In the genomic region with DNA sequence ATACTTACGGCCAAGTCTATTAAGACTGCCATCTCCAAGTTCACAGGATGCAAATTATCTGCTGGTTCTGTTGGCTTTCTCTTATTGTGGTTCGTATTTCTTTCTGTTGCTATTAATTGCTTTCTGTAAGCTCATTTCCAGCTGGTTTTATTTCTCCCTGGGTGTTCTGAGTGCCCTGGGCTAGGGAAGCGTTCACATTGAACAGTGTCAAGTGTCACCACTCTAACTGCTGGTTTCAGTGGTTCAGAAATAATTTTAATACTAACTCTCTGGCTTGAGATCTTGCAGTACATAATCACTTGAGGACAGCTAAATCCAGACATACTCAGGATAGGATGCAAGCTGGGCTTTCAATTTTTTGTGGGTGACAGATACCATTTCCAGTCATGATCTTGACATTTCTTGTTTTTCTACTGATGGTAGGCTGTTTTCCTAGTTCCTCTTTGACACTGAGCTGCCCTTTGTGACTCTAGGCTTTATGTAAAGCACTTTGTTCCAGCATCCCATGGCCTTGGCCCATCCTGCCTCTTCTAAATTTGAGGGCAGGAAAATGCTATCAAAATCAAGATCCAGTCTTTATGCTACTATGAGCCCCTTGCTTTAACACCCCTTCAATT, we compare ENCODE assay signal across 29 cellular contexts.
DNase-seq lines count a peak whose midpoint lies in the region; ATAC-seq lines count a peak whose summit lies in the region.
"Had no signal": no experiment of that assay in that cellular context is flagged by ENCODE, and none has a peak within 500 bp of the region (broad histone marks: within the 10 kb centered on the region; RNA-seq: fewer than 3 reads in every experiment).

No MANE protein-coding gene starts in this region.

- peak overlapping the region; percentile 5 for H3K27ac Mint-ChIP-seq in stimulated activated effector memory CD8-positive, alpha-beta T cell treated with anti-CD3 and anti-CD28 coated beads, Interleukin-12 subunit alpha, Interleukin-12 subunit beta, amount 100 ng/mL, for 72 hours
- H3K27ac Mint-ChIP-seq: activated CD8-positive, alpha-beta T cell treated with anti-CD3 and anti-CD28 coated beads for 36 hours; activated naive CD8-positive, alpha-beta T cell treated with anti-CD3 and anti-CD28 coated beads, Interleukin-2, amount 10 ng/mL, durations not matched to agents 7 days and 5 days; endodermal cell had no signal

- no peaks in the 10 kb centered on the region for H3K9me3 Mint-ChIP-seq in stimulated activated effector memory CD8-positive, alpha-beta T cell treated with anti-CD3 and anti-CD28 coated beads, Interleukin-12 subunit alpha, Interleukin-12 subunit beta, amount 100 ng/mL, for 72 hours
- H3K9me3 Mint-ChIP-seq: activated CD8-positive, alpha-beta T cell treated with anti-CD3 and anti-CD28 coated beads for 36 hours; activated naive CD8-positive, alpha-beta T cell treated with anti-CD3 and anti-CD28 coated beads, Interleukin-2, amount 10 ng/mL, durations not matched to agents 7 days and 5 days; CD14-positive monocyte; endodermal cell; IgD-negative memory B cell; neural crest cell had no signal

- peak; percentile 5 for DNase-seq in NCI-H510A treated with DMSO at 0.1 percent for 48 hours (lab: John Stamatoyannopoulos, UW)
- DNase-seq in NCI-H510A (lab: John Stamatoyannopoulos, UW) = no peak
- peak; percentile 67 for DNase-seq in NCI-H146 treated with DMSO at 0.1 percent for 48 hours (lab: John Stamatoyannopoulos, UW; ENCODE audit: unreplicated experiment)
- peak; percentile 78 for DNase-seq in NCI-H69 (lab: John Stamatoyannopoulos, UW)
- DNase-seq in stimulated activated effector memory CD8-positive, alpha-beta T cell treated with anti-CD3 and anti-CD28 coated beads, Interleukin-12 subunit alpha, Interleukin-12 subunit beta, amount 100 ng/mL, for 72 hours (ENCODE audit: low spot score in 2 of 2) = no peak
- no peak for DNase-seq in COLO829 (ENCODE audit: low spot score)
- DNase-seq in stimulated activated CD4-positive, alpha-beta T cell treated with anti-CD3 and anti-CD28 coated beads, Interleukin-4, amount 100 ng/mL, for 24 hours = no peak
- DNase-seq: activated CD8-positive, alpha-beta T cell treated with anti-CD3 and anti-CD28 coated beads for 36 hours; activated effector memory CD4-positive, alpha-beta T cell treated with Interleukin-2 at 50 U/mL for 16 hours; activated naive CD8-positive, alpha-beta T cell treated with anti-CD3 and anti-CD28 coated beads, Interleukin-2, amount 10 ng/mL, durations not matched to agents 7 days and 5 days; activated T-cell treated with anti-CD3 and anti-CD28 coated beads for 4 hours; caudate nucleus; cortex of kidney; endodermal cell; foreskin keratinocyte; H7; heart right ventricle; lower lobe of right lung; NCI-H1092 treated with DMSO at 0.1 percent for 48 hours; NCI-H2081 treated with DMSO at 0.1 percent for 48 hours; NCI-H774; OCI-M1; stimulated activated CD4-positive, alpha-beta T cell treated with anti-CD3 and anti-CD28 coated beads, Interleukin-4, amount 100 ng/mL, for 1 hour; stimulated activated naive CD4-positive, alpha-beta T cell; T-helper 2 cell had no signal

- no peaks in the 10 kb centered on the region for H3K4me1 Mint-ChIP-seq in stimulated activated effector memory CD8-positive, alpha-beta T cell treated with anti-CD3 and anti-CD28 coated beads, Interleukin-12 subunit alpha, Interleukin-12 subunit beta, amount 100 ng/mL, for 72 hours
- H3K4me1 Mint-ChIP-seq: activated naive CD8-positive, alpha-beta T cell treated with anti-CD3 and anti-CD28 coated beads, Interleukin-2, amount 10 ng/mL, durations not matched to agents 7 days and 5 days; CD14-positive monocyte; endodermal cell had no signal

- H3K4me3 Mint-ChIP-seq in stimulated activated effector memory CD8-positive, alpha-beta T cell treated with anti-CD3 and anti-CD28 coated beads, Interleukin-12 subunit alpha, Interleukin-12 subunit beta, amount 100 ng/mL, for 72 hours = no peak overlapping the region
- H3K4me3 Mint-ChIP-seq: activated CD8-positive, alpha-beta T cell treated with anti-CD3 and anti-CD28 coated beads for 36 hours; activated naive CD8-positive, alpha-beta T cell treated with anti-CD3 and anti-CD28 coated beads, Interleukin-2, amount 10 ng/mL, durations not matched to agents 7 days and 5 days; CD14-positive monocyte; endodermal cell; IgD-negative memory B cell; neural crest cell had no signal

- no peak for ATAC-seq in stimulated activated effector memory CD8-positive, alpha-beta T cell treated with anti-CD3 and anti-CD28 coated beads, Interleukin-12 subunit alpha, Interleukin-12 subunit beta, amount 100 ng/mL, for 72 hours
- no peak for ATAC-seq in GM18519 (IDR thresholded peaks at IDR 0.05; ENCODE audit: low FRiP score, unreplicated experiment)
- ATAC-seq: activated CD8-positive, alpha-beta T cell treated with anti-CD3 and anti-CD28 coated beads for 36 hours; foreskin keratinocyte; lower lobe of right lung had no signal

- peaks cover 38% of the 10 kb centered on the region for H3K36me3 Mint-ChIP-seq in stimulated activated effector memory CD8-positive, alpha-beta T cell treated with anti-CD3 and anti-CD28 coated beads, Interleukin-12 subunit alpha, Interleukin-12 subunit beta, amount 100 ng/mL, for 72 hours

Comparison
In these comparisons a context has a peak if more than half of its experiments do, and no peak if none do; other contexts are left out.
1. DNase-seq: peak in NCI-H510A treated with DMSO at 0.1 percent for 48 hours (single experiment), NCI-H146 treated with DMSO at 0.1 percent for 48 hours (single experiment) and NCI-H69 (single experiment); none in NCI-H510A (single experiment), stimulated activated effector memory CD8-positive, alpha-beta T cell treated with anti-CD3 and anti-CD28 coated beads, Interleukin-12 subunit alpha, Interleukin-12 subunit beta, amount 100 ng/mL, for 72 hours (0 of 2), COLO829 (single experiment) and stimulated activated CD4-positive, alpha-beta T cell treated with anti-CD3 and anti-CD28 coated beads, Interleukin-4, amount 100 ng/mL, for 24 hours (single experiment).